In genomic region chr14:55136241-55136640, GRCh38 we compare ENCODE assay signal across 16 cellular contexts. TPM values are rescaled to one million over a fixed set of nuclear protein-coding genes. Genes with fewer than 3 reads are reported as not detected.
DNase-seq lines count a peak whose midpoint lies in the region; ATAC-seq, FAIRE-seq and TF ChIP-seq lines count a peak whose summit lies in the region.
"Had no signal": no experiment of that assay in that cellular context is flagged by ENCODE, and none has a peak within 500 bp of the region (broad histone marks: within the 10 kb centered on the region; RNA-seq: fewer than 3 reads in every experiment).

No MANE protein-coding gene starts in this region.

- no peaks in the 10 kb centered on the region for H3K4me1 Mint-ChIP-seq in endothelial cell (ENCODE audit: unreplicated experiment)
- peaks cover 0 to 9% (median 0%) of the 10 kb centered on the region in 4 donors for H3K4me1 Mint-ChIP-seq in naive thymus-derived CD8-positive, alpha-beta T cell
- H3K4me1 Mint-ChIP-seq in activated T-cell treated with anti-CD3 and anti-CD28 coated beads, Interleukin-2, amount 50 U/mL, for 24 hours (ENCODE audit: low read depth) = peaks cover 3% of the 10 kb centered on the region
- H3K4me1 Mint-ChIP-seq: activated naive CD8-positive, alpha-beta T cell treated with anti-CD3 and anti-CD28 coated beads for 36 hours had no signal

- intact Hi-C loops in upper lobe of right lung (cut with DNase I) = no loop called here

- no peaks in the 10 kb centered on the region for H3K9me3 ChIP-seq in keratinocyte (ENCODE audit: control insufficient read depth, low read depth, low read length)
- no peaks in the 10 kb centered on the region for H3K9me3 ChIP-seq in upper lobe of right lung
- H3K9me3 ChIP-seq: mucosa of descending colon had no signal

- no peaks in the 10 kb centered on the region for H3K36me3 Mint-ChIP-seq in endothelial cell (ENCODE audit: low read depth, unreplicated experiment)
- H3K36me3 Mint-ChIP-seq in naive thymus-derived CD8-positive, alpha-beta T cell = no peaks in the 10 kb centered on the region
- peaks cover 20% of the 10 kb centered on the region for H3K36me3 Mint-ChIP-seq in activated T-cell treated with anti-CD3 and anti-CD28 coated beads, Interleukin-2, amount 50 U/mL, for 24 hours (ENCODE audit: low read depth)

- H3K27ac ChIP-seq in keratinocyte (ENCODE audit: control insufficient read depth, insufficient read depth, low read length) (peak overlapping the region; percentile 44), upper lobe of right lung (peak overlapping the region; percentile 55)

- peak overlapping the region; percentile 49 for H3K4me2 ChIP-seq in keratinocyte (ENCODE audit: control insufficient read depth, extremely low read depth, insufficient read depth, low read depth, low read length)

- no peak overlapping the region for H2AFZ ChIP-seq in keratinocyte (ENCODE audit: control insufficient read depth, low read length)

- peaks cover 7% of the 10 kb centered on the region for H3K9me1 ChIP-seq in keratinocyte (ENCODE audit: control insufficient read depth, extremely low read depth, insufficient read depth, low read length)

- H3K36me3 ChIP-seq in keratinocyte (ENCODE audit: control insufficient read depth in 2 of 2, extremely low read depth in 1 of 2, insufficient read depth in 2 of 2, low read length in 2 of 2) = peaks cover 31 to 55% of the 10 kb centered on the region in 2 experiments
- H3K36me3 ChIP-seq in upper lobe of right lung = peaks cover 68% of the 10 kb centered on the region

- no peak overlapping the region for H3K27ac Mint-ChIP-seq in endothelial cell (ENCODE audit: unreplicated experiment)
- H3K27ac Mint-ChIP-seq in naive thymus-derived CD8-positive, alpha-beta T cell = no peak overlapping the region
- no peak overlapping the region for H3K27ac Mint-ChIP-seq in activated T-cell treated with anti-CD3 and anti-CD28 coated beads, Interleukin-2, amount 50 U/mL, for 24 hours
- H3K27ac Mint-ChIP-seq: activated naive CD8-positive, alpha-beta T cell treated with anti-CD3 and anti-CD28 coated beads for 36 hours had no signal

- POLR2A ChIA-PET in naive thymus-derived CD8-positive, alpha-beta T cell (lab: Charles Lee) = no interaction called here

- no peak for FAIRE-seq in keratinocyte (lab: Jason Lieb, UNC)
- FAIRE-seq: RCC 7860 had no signal

- H3K9me3 Mint-ChIP-seq in endothelial cell (ENCODE audit: unreplicated experiment) = no peaks in the 10 kb centered on the region
- H3K9me3 Mint-ChIP-seq in naive thymus-derived CD8-positive, alpha-beta T cell = no peaks in the 10 kb centered on the region
- no peaks in the 10 kb centered on the region for H3K9me3 Mint-ChIP-seq in activated T-cell treated with anti-CD3 and anti-CD28 coated beads, Interleukin-2, amount 50 U/mL, for 24 hours
- H3K9me3 Mint-ChIP-seq: activated naive CD8-positive, alpha-beta T cell treated with anti-CD3 and anti-CD28 coated beads for 36 hours; CD4-positive, alpha-beta memory T cell; dendritic cell treated with granulocyte-macrophage colony-stimulating factor and Interleukin-4, amounts not matched to agents 40 ng/mL and 50 ng/mL, for 4 days had no signal

- no peak overlapping the region for H3K4me3 Mint-ChIP-seq in endothelial cell (ENCODE audit: unreplicated experiment)
- H3K4me3 Mint-ChIP-seq in naive thymus-derived CD8-positive, alpha-beta T cell = no peak overlapping the region
- H3K4me3 Mint-ChIP-seq in activated T-cell treated with anti-CD3 and anti-CD28 coated beads, Interleukin-2, amount 50 U/mL, for 24 hours = no peak overlapping the region
- H3K4me3 Mint-ChIP-seq: activated naive CD8-positive, alpha-beta T cell treated with anti-CD3 and anti-CD28 coated beads for 36 hours; CD4-positive, alpha-beta memory T cell; dendritic cell treated with granulocyte-macrophage colony-stimulating factor and Interleukin-4, amounts not matched to agents 40 ng/mL and 50 ng/mL, for 4 days had no signal

- no peaks in the 10 kb centered on the region for H3K27me3 ChIP-seq in keratinocyte (ENCODE audit: control insufficient read depth, extremely low read depth, insufficient read depth, low read length)
- no peaks in the 10 kb centered on the region for H3K27me3 ChIP-seq in upper lobe of right lung

- dilution Hi-C loops in keratinocyte (cut with MboI; ENCODE audit: extremely low pct_ligation_motif_present, low sequenced_read_pairs) = no loop called here

- H3K9ac ChIP-seq in keratinocyte (ENCODE audit: control insufficient read depth, extremely low read depth, insufficient read depth, low read length) = peak overlapping the region; percentile 9

- TF ChIP-seq CTCF in cardiac fibroblast (IDR thresholded peaks at IDR 0.05; ENCODE audit: low read depth, low read length) (no peak), keratinocyte (optimal IDR thresholded peaks at IDR 0.05 in 1 of 3, IDR thresholded peaks at IDR 0.05 in 1 of 3, conservative IDR thresholded peaks at IDR 0.05 in 1 of 3; ENCODE audit: extremely low read depth in 1 of 3, insufficient read depth in 2 of 3, low read length in 3 of 3) (no peak), upper lobe of right lung (IDR thresholded peaks at IDR 0.05) (no peak), endothelial cell (IDR thresholded peaks at IDR 0.05; ENCODE audit: unreplicated experiment) (no peak)

- H3K27me3 Mint-ChIP-seq in endothelial cell (ENCODE audit: unreplicated experiment) = no peaks in the 10 kb centered on the region
- H3K27me3 Mint-ChIP-seq in naive thymus-derived CD8-positive, alpha-beta T cell = peaks cover 2 to 11% (median 5%) of the 10 kb centered on the region in 5 donors
- peaks cover 3% of the 10 kb centered on the region for H3K27me3 Mint-ChIP-seq in activated T-cell treated with anti-CD3 and anti-CD28 coated beads, Interleukin-2, amount 50 U/mL, for 24 hours
- H3K27me3 Mint-ChIP-seq: CD4-positive, alpha-beta memory T cell; dendritic cell treated with granulocyte-macrophage colony-stimulating factor and Interleukin-4, amounts not matched to agents 40 ng/mL and 50 ng/mL, for 4 days had no signal

- peak; percentile 60 for DNase-seq in LHCN-M2 (ENCODE audit: low read depth)
- DNase-seq in cardiac fibroblast (ENCODE audit: low read depth in 2 of 2) = peak; percentile 53 to 75
- DNase-seq in keratinocyte (ENCODE audit: low read depth, low spot score) = no peak
- DNase-seq in upper lobe of right lung = no peak
- no peak for DNase-seq in endothelial cell (ENCODE audit: low spot score)
- DNase-seq in naive thymus-derived CD8-positive, alpha-beta T cell = no peak
- DNase-seq in activated T-cell treated with anti-CD3 and anti-CD28 coated beads, Interleukin-2, amount 50 U/mL, for 24 hours = no peak
- DNase-seq: activated CD4-positive, alpha-beta T cell treated with anti-CD3 and anti-CD28 coated beads for 48 hours; activated naive CD8-positive, alpha-beta T cell treated with anti-CD3 and anti-CD28 coated beads for 36 hours; CD4-positive, alpha-beta memory T cell; foreskin melanocyte; islet precursor cell; mucosa of descending colon; NCI-H187 had no signal

- H3K4me3 ChIP-seq in cardiac fibroblast (replicated peaks in 1 of 2; ENCODE audit: low read depth in 2 of 2, low read length in 2 of 2) = no peak overlapping the region
- H3K4me3 ChIP-seq in keratinocyte (ENCODE audit: control insufficient read depth in 2 of 3, extremely low read depth in 1 of 3, insufficient read depth in 2 of 3, low read depth in 1 of 3, low read length in 3 of 3) = no peak overlapping the region
- no peak overlapping the region for H3K4me3 ChIP-seq in upper lobe of right lung
- H3K4me3 ChIP-seq: mucosa of descending colon had no signal

- ATAC-seq in upper lobe of right lung = no peak
- ATAC-seq in naive thymus-derived CD8-positive, alpha-beta T cell = no peak
- ATAC-seq: mucosa of descending colon had no signal

- peaks cover 7% of the 10 kb centered on the region for H4K20me1 ChIP-seq in keratinocyte (ENCODE audit: control insufficient read depth, extremely low read depth, insufficient read depth, low read length)

- H3K4me1 ChIP-seq in keratinocyte (ENCODE audit: control insufficient read depth, extremely low read depth, insufficient read depth, low read length) (peaks cover 32% of the 10 kb centered on the region), upper lobe of right lung (peaks cover 54% of the 10 kb centered on the region)

- H3K79me2 ChIP-seq in keratinocyte (ENCODE audit: control insufficient read depth, insufficient read depth, low read length) = peaks cover 72% of the 10 kb centered on the region

RNA-seq across cellular contexts. Expression of gene LGALS3, which starts 7.2 kb away (rescaled TPM):
- total RNA-seq in LHCN-M2 (2014; rRNA removed) = 247 and 288 TPM in 2 replicates
- polyA plus RNA-seq in LHCN-M2 (2012) = 172 TPM
- polyA plus RNA-seq in keratinocyte = 134 to 202 TPM (median 193 TPM) in 3 replicates
- polyA plus RNA-seq in keratinocyte (2011; ENCODE audit: low read depth) = 67.5 TPM
- polyA plus RNA-seq in keratinocyte (2011; cell fraction: cytosol; rRNA removed) = 201 and 210 TPM in 2 replicates
- 92.3 and 104 TPM in 2 replicates for polyA plus RNA-seq in keratinocyte (2011; cell fraction: nucleus; rRNA removed)
- polyA plus RNA-seq in keratinocyte (2012; ENCODE audit: low replicate concordance) = 168 and 322 TPM in 2 replicates
- polyA minus RNA-seq in keratinocyte = 64.6 to 96.7 TPM (median 72.3 TPM) in 3 replicates
- polyA minus RNA-seq in keratinocyte (2011; cell fraction: cytosol; rRNA and poly(A)+ RNA removed) = 138 TPM
- 52.1 and 53.9 TPM in 2 replicates for polyA minus RNA-seq in keratinocyte (2011; cell fraction: nucleus; rRNA and poly(A)+ RNA removed)
- 351 TPM for total RNA-seq in upper lobe of right lung
- total RNA-seq in endothelial cell (ENCODE audit: unreplicated experiment) = 4.1 TPM
- total RNA-seq in naive thymus-derived CD8-positive, alpha-beta T cell = 1 to 10 TPM; 6.9 to 7.2 TPM
- polyA plus RNA-seq in naive thymus-derived CD8-positive, alpha-beta T cell = 1 to 10 TPM in 1 of 3 donors, under 1 TPM in 2; 0.18 to 5.8 (median 0.78) TPM

RNA-seq across cellular contexts. Expression of gene DLGAP5, which starts 55.1 kb away (rescaled TPM):
- total RNA-seq in LHCN-M2 (2014; rRNA removed) (91.2 and 97.3 TPM in 2 replicates), upper lobe of right lung (0.52 TPM), endothelial cell (ENCODE audit: unreplicated experiment) (12.8 TPM)
- polyA plus RNA-seq in LHCN-M2 (2012) = 16.9 TPM
- 1.3 to 15.3 TPM (median 9.1 TPM) in 3 replicates for polyA plus RNA-seq in keratinocyte
- 0.29 TPM for polyA plus RNA-seq in keratinocyte (2011; ENCODE audit: low read depth)
- 1.8 and 3.9 TPM in 2 replicates for polyA plus RNA-seq in keratinocyte (2011; cell fraction: cytosol; rRNA removed)
- polyA plus RNA-seq in keratinocyte (2011; cell fraction: nucleus; rRNA removed) = 1.5 and 2.4 TPM in 2 replicates
- 0.04 and 11.5 TPM in 2 replicates for polyA plus RNA-seq in keratinocyte (2012; ENCODE audit: low replicate concordance)
- 0.36 to 8.2 TPM (median 1.7 TPM) in 3 replicates for polyA minus RNA-seq in keratinocyte
- 1.7 TPM for polyA minus RNA-seq in keratinocyte (2011; cell fraction: cytosol; rRNA and poly(A)+ RNA removed)
- polyA minus RNA-seq in keratinocyte (2011; cell fraction: nucleus; rRNA and poly(A)+ RNA removed) = 0.84 and 1.2 TPM in 2 replicates
- not detected for total RNA-seq in naive thymus-derived CD8-positive, alpha-beta T cell
- not detected for polyA plus RNA-seq in naive thymus-derived CD8-positive, alpha-beta T cell
- total RNA-seq: CD4-positive, alpha-beta memory T cell had no signal
- polyA plus RNA-seq: CD4-positive, alpha-beta memory T cell had no signal

Comparison
In these comparisons a context has a peak if more than half of its experiments do, and no peak if none do; other contexts are left out.
1. DNase-seq: peak in LHCN-M2 (single experiment) and cardiac fibroblast (2 of 2); none in keratinocyte (single experiment), upper lobe of right lung (single experiment), endothelial cell (single experiment), naive thymus-derived CD8-positive, alpha-beta T cell (0 of 10) and activated T-cell treated with anti-CD3 and anti-CD28 coated beads, Interleukin-2, amount 50 U/mL, for 24 hours (single experiment).
2. RNA of gene LGALS3, which starts 7.2 kb away (total RNA-seq): 351 TPM in upper lobe of right lung (single experiment) and 247 to 288 TPM in LHCN-M2; 6.9 to 7.2 TPM in naive thymus-derived CD8-positive, alpha-beta T cell and 4.1 TPM in endothelial cell (single experiment); every median in the first group is over 10 times any median in the second.